Comparison of ENCODE assay signal across 8 cellular contexts in genomic region chr6:56851541-56852248, GRCh38.
DNase-seq lines count a peak whose midpoint lies in the region; ATAC-seq and TF ChIP-seq lines count a peak whose summit lies in the region.

No MANE protein-coding gene starts in this region.

- peak; percentile 86 for TF ChIP-seq CTCF in KMS-11 (conservative IDR thresholded peaks at IDR 0.05; ENCODE audit: low read depth, low read length)
- TF ChIP-seq CTCF in coronary artery (IDR thresholded peaks at IDR 0.05), result peak; percentile 47

- DNase-seq in 8988T, result peak; percentile 23
- DNase-seq in GDM1 (lab: John Stamatoyannopoulos, UW), result peak; percentile 5
- peak; percentile 95 for DNase-seq in GM23248
- DNase-seq in SK-N-DZ (ENCODE audit: low spot score), result peak; percentile 86
- no peak for DNase-seq in coronary artery (ENCODE audit: low spot score)
- DNase-seq in left colon, result no peak
- DNase-seq in stimulated activated naive CD4-positive, alpha-beta T cell treated with Interleukin-2 at 50 U/mL for 16 hours (lab: John Stamatoyannopoulos, UW), result peak; percentile 4

- H3K27me3 ChIP-seq in GM23248 (replicated peaks; ENCODE audit: insufficient read depth) (no peaks in the 10 kb centered on the region), KMS-11 (ENCODE audit: insufficient read depth, low read depth) (no peaks in the 10 kb centered on the region)

- H3K4me3 ChIP-seq in GM23248 (peak overlapping the region; percentile 87), KMS-11 (IDR thresholded peaks at IDR 0.05; ENCODE audit: insufficient read depth, low read depth, low read length) (no peak overlapping the region), coronary artery (peak overlapping the region; percentile 79)

- H3K4me1 ChIP-seq in GM23248 (ENCODE audit: insufficient read depth) (peaks cover 42% of the 10 kb centered on the region), KMS-11 (ENCODE audit: low read depth, poor library complexity, severe bottlenecking) (peaks cover 77% of the 10 kb centered on the region)

- H4K20me1 ChIP-seq in GM23248 (ENCODE audit: insufficient read depth) (no peaks in the 10 kb centered on the region), KMS-11 (ENCODE audit: insufficient read depth) (no peaks in the 10 kb centered on the region)

- H2AFZ ChIP-seq in GM23248 (peak overlapping the region; percentile 70), KMS-11 (ENCODE audit: low read depth) (peak overlapping the region; percentile 15; the same call in 1 of the 2 replicates)

- H3K9me3 ChIP-seq in GM23248 (ENCODE audit: low read depth), result no peaks in the 10 kb centered on the region

- no peaks in the 10 kb centered on the region for H3K9me2 ChIP-seq in GM23248 (ENCODE audit: insufficient read depth)

- H3K79me2 ChIP-seq in GM23248 (ENCODE audit: insufficient read depth) (peaks cover 96% of the 10 kb centered on the region), KMS-11 (ENCODE audit: insufficient read depth, low read depth) (peaks cover 25% of the 10 kb centered on the region; the same call in 1 of the 2 replicates)

- H3K4me2 ChIP-seq in GM23248 (ENCODE audit: unreplicated experiment) (peak overlapping the region; percentile 93), KMS-11 (peak overlapping the region; percentile 52)

- H3F3A ChIP-seq in GM23248 (ENCODE audit: insufficient read depth), result peaks cover 40% of the 10 kb centered on the region

- peak; percentile 66 for ATAC-seq in left colon

- peak overlapping the region; percentile 86 for H3K27ac ChIP-seq in GM23248
- peak overlapping the region; percentile 54 for H3K27ac ChIP-seq in KMS-11
- H3K27ac ChIP-seq in coronary artery, result peak overlapping the region; percentile 38 to 71

- intact Hi-C loops in left colon (cut with DNase I, micrococcal nuclease), result loop anchor here in 1 of 2 donors (5.0 to 10.0 kb wide), 2 partner anchors 147 to 214 kb away; no protein-coding TSS in a partner anchor

- in situ Hi-C loops in GM23248 (cut with MboI), result no loop called here

- WGBS in GM23248 (ENCODE audit: low coverage in 1 of 2, low lambda C conversion rate in 2 of 2, missing lambda C conversion rate in 2 of 2), 2 experiments, result 1 to 2% methylated on average over 17 of the region's 17 CpGs

- peak overlapping the region; percentile 82 for H3K9ac ChIP-seq in GM23248
- H3K9ac ChIP-seq in KMS-11, result peak overlapping the region; percentile 11; the same call in 1 of the 2 replicates

- H3K36me3 ChIP-seq in GM23248 (ENCODE audit: low read depth), result no peaks in the 10 kb centered on the region
- no peaks in the 10 kb centered on the region for H3K36me3 ChIP-seq in KMS-11 (ENCODE audit: insufficient read depth)

Comparison
In these comparisons a context has a peak if more than half of its experiments do, and no peak if none do; other contexts are left out.
1. DNase-seq: peak in 8988T (single experiment), GDM1 (single experiment), GM23248 (single experiment), SK-N-DZ (single experiment) and stimulated activated naive CD4-positive, alpha-beta T cell treated with Interleukin-2 at 50 U/mL for 16 hours (single experiment); none in coronary artery (single experiment) and left colon (0 of 2).
2. Peak in every context shown above with its lines, with median percentiles within 50 percentile points of each other: H3K27ac ChIP-seq.